Comparison of ENCODE assay signal across 8 cellular contexts in the genomic region with DNA sequence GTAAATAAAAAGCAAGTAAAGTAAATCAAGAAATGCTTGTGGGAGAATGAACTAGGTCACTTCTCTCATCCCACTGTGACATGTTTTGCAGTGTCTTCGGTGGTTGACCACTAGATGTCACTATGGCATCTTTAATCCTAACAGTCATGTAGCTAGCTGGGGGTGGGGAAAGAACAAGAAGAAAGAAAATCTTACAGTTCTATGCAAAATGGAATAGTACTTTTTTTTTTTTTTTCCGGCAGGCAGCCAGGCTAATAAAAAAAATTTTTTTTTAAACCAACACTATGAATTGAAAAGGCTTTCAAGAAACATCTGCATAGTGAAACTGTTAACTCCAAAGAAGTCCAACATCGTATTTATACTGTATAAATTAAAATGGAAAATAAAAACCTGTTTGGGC. TPM values are rescaled to one million over a fixed set of nuclear protein-coding genes. Genes with fewer than 3 reads are reported as not detected.
DNase-seq lines count a peak whose midpoint lies in the region; ATAC-seq and TF ChIP-seq lines count a peak whose summit lies in the region.

No MANE protein-coding gene starts in this region.

- H3K79me1 ChIP-seq in H9 (ENCODE audit: insufficient read depth, low read depth, low read length, poor library complexity, severe bottlenecking): no peaks in the 10 kb centered on the region

- H3K27ac ChIP-seq in ACC112 (ENCODE audit: low read depth, low read length) (no peak overlapping the region), H9 (ENCODE audit: insufficient read length, low read depth, low read length) (no peak overlapping the region), coronary artery (peak overlapping the region in 1 of 2 donors; percentile 56), testis (peak overlapping the region; percentile 9 to 50)

- H3K18ac ChIP-seq in H9 (ENCODE audit: insufficient read length, low read depth, low read length): no peak overlapping the region

- WGBS in H9 (ENCODE audit: extremely low coverage, insufficient read length, low lambda C conversion rate): no CpG with 5 or more reads among the region's 3 CpGs
- whole genome bisulfite sequencing in testis, 2 donors: 27 to 33% methylated on average over 3 of the region's 3 CpGs

- H2BK120ac ChIP-seq in H9 (ENCODE audit: low read depth, low read length, poor library complexity, severe bottlenecking): no peak overlapping the region

- H3K4me1 ChIP-seq in ACC112 (ENCODE audit: control insufficient read depth, insufficient read depth, low read length, unreplicated experiment) (peaks cover 18% of the 10 kb centered on the region), H9 (ENCODE audit: insufficient read depth, low read length) (no peaks in the 10 kb centered on the region), testis (peaks cover 2% of the 10 kb centered on the region)

- H3T11ph ChIP-seq in H9 (ENCODE audit: low read length): no peak overlapping the region

- no peaks in the 10 kb centered on the region for H3K27me3 ChIP-seq in ACC112 (ENCODE audit: insufficient read depth, low read length)
- no peaks in the 10 kb centered on the region for H3K27me3 ChIP-seq in H9 (ENCODE audit: insufficient read depth, low read length)
- H3K27me3 ChIP-seq in testis: peaks cover 5% of the 10 kb centered on the region

- H3K23me2 ChIP-seq in H9 (ENCODE audit: insufficient read length, low read depth, low read length, poor library complexity, severe bottlenecking): no peaks in the 10 kb centered on the region

- H3K23ac ChIP-seq in H9 (ENCODE audit: insufficient read length, low read depth, low read length): no peak overlapping the region

- H2AFZ ChIP-seq in ACC112 (ENCODE audit: low read length, unreplicated experiment): peak overlapping the region; percentile 43
- no peak overlapping the region for H2AFZ ChIP-seq in H9 (ENCODE audit: low read length)

- H3K4me1 Mint-ChIP-seq in H9: peaks cover 3 to 5% of the 10 kb centered on the region in 2 experiments; a peak in 2 of 4 replicates

- 0 out of 2 replicates have a peak overlapping the region, but pooled peaks have one; percentile 6 for H3K4me3 ChIP-seq in ACC112 (ENCODE audit: low read depth, low read length)
- H3K4me3 ChIP-seq in coronary artery: peak overlapping the region; percentile 29
- no peak overlapping the region for H3K4me3 ChIP-seq in testis

- TF ChIP-seq CTCF in H9 (conservative IDR thresholded peaks at IDR 0.05): peak; percentile 90
- TF ChIP-seq CTCF in coronary artery (IDR thresholded peaks at IDR 0.05): peak; percentile 65
- peak; percentile 70 to 86 (median 79) for TF ChIP-seq CTCF in testis (IDR thresholded peaks at IDR 0.05)

- no peak overlapping the region for H2BK20ac ChIP-seq in H9 (ENCODE audit: low read depth, low read length, poor library complexity, severe bottlenecking)

- H3K27ac Mint-ChIP-seq in H9: no peak overlapping the region; a peak in 1 of 7 replicates

- no peak overlapping the region for H2BK5ac ChIP-seq in H9 (ENCODE audit: insufficient read length, low read length)

- ATAC-seq in left lobe of liver: peak; percentile 99

- H3K4me3 Mint-ChIP-seq in H9: no peak overlapping the region

- H3K9ac ChIP-seq in H9 (ENCODE audit: extremely low read depth, insufficient read length, low read length): no peak overlapping the region

- no peak overlapping the region for H3K56ac ChIP-seq in H9 (ENCODE audit: insufficient read length, low read depth, low read length)

- TF ChIP-seq POLR2A in testis (IDR thresholded peaks at IDR 0.05): no peak

- H3K9me3 Mint-ChIP-seq in H9: no peaks in the 10 kb centered on the region

- H3K27me3 Mint-ChIP-seq in H9 (ENCODE audit: low read depth): no peaks in the 10 kb centered on the region

- H3K36me3 Mint-ChIP-seq in H9 (ENCODE audit: insufficient read depth in 1 of 3, low read depth in 3 of 3): no peaks in the 10 kb centered on the region

- no peak overlapping the region for H4K5ac ChIP-seq in H9 (ENCODE audit: insufficient read length, low read depth, low read length)

- intact Hi-C loops in testis (cut with DNase I; ENCODE audit: low total_unique reads): loop anchor here (5.0 kb wide), 1 partner anchor 146 kb away; no protein-coding TSS in a partner anchor

- H3K36me3 ChIP-seq in ACC112 (ENCODE audit: insufficient read depth, low read length) (no peaks in the 10 kb centered on the region), testis (ENCODE audit: low read depth, missing control alignments) (no peaks in the 10 kb centered on the region)

- H3K14ac ChIP-seq in H9 (ENCODE audit: insufficient read depth, low read length): no peak overlapping the region

- H3K79me2 ChIP-seq in ACC112 (ENCODE audit: control insufficient read depth, insufficient read depth, low read length, unreplicated experiment) (no peaks in the 10 kb centered on the region), H9 (ENCODE audit: insufficient read depth, low read length) (no peaks in the 10 kb centered on the region)

- no peaks in the 10 kb centered on the region for H3K9me3 ChIP-seq in H9 (ENCODE audit: control insufficient read depth, low read depth, low read length)
- no peaks in the 10 kb centered on the region for H3K9me3 ChIP-seq in testis

- DNase-seq in GM04503 (ENCODE audit: low read depth) (peak; percentile 67), H9 (no peak), LoVo (ENCODE audit: low spot score) (peak; percentile 68), SK-N-DZ (ENCODE audit: low spot score) (peak; percentile 75), coronary artery (ENCODE audit: low spot score) (no peak), left lobe of liver (ENCODE audit: low spot score) (no peak), testis (peak; percentile 74)

- no peak overlapping the region for H3K4ac ChIP-seq in H9 (ENCODE audit: low read depth, low read length)

- H2BK12ac ChIP-seq in H9 (ENCODE audit: insufficient read length, low read depth, low read length): no peak overlapping the region

- no peaks in the 10 kb centered on the region for H4K20me1 ChIP-seq in H9 (ENCODE audit: control insufficient read depth, insufficient read depth, insufficient read length)

- no peak overlapping the region for H2BK15ac ChIP-seq in H9 (ENCODE audit: low read depth, low read length)

- no peak overlapping the region for H3K4me2 ChIP-seq in H9 (ENCODE audit: insufficient read depth, insufficient read length, low read length)

- H4K91ac ChIP-seq in H9 (ENCODE audit: insufficient read length, low read depth, low read length): no peak overlapping the region

- no peak overlapping the region for H2AK5ac ChIP-seq in H9 (ENCODE audit: insufficient read length, low read length)

- H4K8ac ChIP-seq in H9 (replicated peaks; ENCODE audit: insufficient read length, low read depth, low read length): no peak overlapping the region

RNA-seq across cellular contexts. Expression of a gene that starts 38.3 kb away (rescaled TPM):
- total RNA-seq in H9 (2021) (75.2 and 78.9 TPM in 2 replicates), left lobe of liver (0.65 TPM), testis (10 to 100 TPM; 11.8 to 14.3 TPM)
- polyA plus RNA-seq in SK-N-DZ (2014; cell fraction: cytosol; rRNA removed): 398 and 440 TPM in 2 replicates
- polyA plus RNA-seq in SK-N-DZ (2014; cell fraction: nucleus; rRNA removed): 588 and 637 TPM in 2 replicates
- polyA plus RNA-seq in testis (ENCODE audit: insufficient read depth, low read depth, low replicate concordance): 47.9 TPM

Comparison
In these comparisons a context has a peak if more than half of its experiments do, and no peak if none do; other contexts are left out.
1. H3K27ac ChIP-seq: peak in testis (2 of 2); none in ACC112 (single experiment) and H9 (single experiment).
2. H3K4me3 ChIP-seq: peak in ACC112 (single experiment) and coronary artery (single experiment); none in testis (0 of 2).
3. DNase-seq: peak in GM04503 (single experiment), LoVo (single experiment), SK-N-DZ (single experiment) and testis (single experiment); none in H9 (single experiment), coronary artery (single experiment) and left lobe of liver (single experiment).
4. Peak in every context shown above with its lines, with median percentiles within 50 percentile points of each other: CTCF ChIP-seq.